Comparison of ENCODE assay signal across 20 cellular contexts in genomic region chr3:25304916-25305315, GRCh38.
"Had no signal": no experiment of that assay in that cellular context is flagged by ENCODE, and none has a peak within 500 bp of the region (broad histone marks: within the 10 kb centered on the region; RNA-seq: fewer than 3 reads in every experiment).

No MANE protein-coding gene starts in this region.

- H3K27ac ChIP-seq: SJSA1, SK-N-MC had no signal

- H3K27me3 ChIP-seq: SJSA1 had no signal

- H3K36me3 ChIP-seq: SJSA1 had no signal

- H3K9me3 ChIP-seq: SJSA1 had no signal

- DNase-seq: Karpas-422, KG1, MM.1S, NCI-H1092 treated with DMSO at 0.1 percent for 48 hours, NCI-H1417, NCI-H1436 treated with DMSO at 0.1 percent for 48 hours, NCI-H1694, NCI-H187 treated with DMSO at 0.1 percent for 48 hours, NCI-H2029 treated with DMSO at 0.1 percent for 48 hours, NCI-H2171, NCI-H226, NCI-H446, NCI-H510A, NCI-H524 treated with DMSO at 0.1 percent for 48 hours, NCI-H82, Right ventricle myocardium superior, RPMI8226, SIG-M5 had no signal

- H3K4me3 ChIP-seq: SJSA1, SK-N-MC had no signal

- H3K4me1 ChIP-seq: SJSA1 had no signal
